25 cellular contexts compared by ENCODE assay signal in the genomic region with DNA sequence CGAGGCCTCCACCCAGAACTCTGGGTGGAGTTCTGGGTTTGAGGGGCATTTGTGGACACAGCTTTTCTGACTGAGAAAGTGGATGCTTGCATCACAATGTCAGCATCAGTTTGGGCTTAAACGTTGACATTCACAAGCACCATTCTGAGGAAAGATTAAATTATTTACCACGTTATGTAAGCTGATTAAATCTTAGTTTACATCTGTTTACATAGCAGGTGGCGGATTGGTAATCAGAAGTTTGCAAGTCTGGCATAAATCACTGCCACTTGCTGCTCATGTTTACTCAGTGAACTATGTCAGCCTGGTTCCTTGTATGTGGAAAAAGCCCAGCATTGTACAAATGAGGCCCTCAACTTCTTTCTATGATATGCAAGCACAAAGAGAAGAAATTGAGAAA.
"Had no signal": no experiment of that assay in that cellular context is flagged by ENCODE, and none has a peak within 500 bp of the region (broad histone marks: within the 10 kb centered on the region; RNA-seq: fewer than 3 reads in every experiment).

No MANE protein-coding gene starts in this region.

- DNase-seq: activated B cell treated with CpG ODN at 0.5 μM for 24 hours; activated CD4-positive, alpha-beta T cell treated with anti-CD3 and anti-CD28 coated beads for 1 hour; activated CD4-positive, alpha-beta T cell treated with anti-CD3 and anti-CD28 coated beads, Interleukin-2, amount 10 ng/mL, durations not matched to agents 24 days and 14 days; activated CD4-positive, alpha-beta T cell treated with anti-CD3 and anti-CD28 coated beads, Interleukin-2, amount 50 U/mL, for 48 hours; activated CD8-positive, alpha-beta memory T cell treated with anti-CD3 and anti-CD28 coated beads, Interleukin-2, amount 10 ng/mL, durations not matched to agents 7 days and 5 days; activated effector memory CD4-positive, alpha-beta T cell treated with Interleukin-2 at 50 U/mL for 16 hours; activated naive CD4-positive, alpha-beta T cell treated with Interleukin-2 at 50 U/mL for 16 hours; activated naive CD8-positive, alpha-beta T cell treated with anti-CD3 and anti-CD28 coated beads, Interleukin-2, amount 50 U/mL, for 24 hours; activated T-cell treated with anti-CD3 and anti-CD28 coated beads, Interleukin-2, amount 50 U/mL, for 24 hours; amniotic stem cell; body of pancreas; Karpas-422; MM.1S; NCI-H1105; NCI-H1436 treated with DMSO at 0.1 percent for 48 hours; NCI-H187; NCI-H2081; NK-92 treated with Interleukin-12 subunit alpha and Interleukin-12 subunit beta, amount 100 ng/mL, for 24 hours; OCI-M1; RPMI8226 had no signal

- H3K9me3 ChIP-seq: ascending aorta, body of pancreas had no signal

- H3K27me3 ChIP-seq: ascending aorta, body of pancreas had no signal

- ATAC-seq: activated CD8-positive, alpha-beta memory T cell treated with anti-CD3 and anti-CD28 coated beads, Interleukin-2, amount 10 ng/mL, durations not matched to agents 7 days and 5 days; activated naive CD4-positive, alpha-beta T cell treated with anti-CD3 and anti-CD28 coated beads, Interleukin-2, amount 50 U/mL, for 72 hours; activated naive CD8-positive, alpha-beta T cell treated with anti-CD3 and anti-CD28 coated beads, Interleukin-2, amount 50 U/mL, for 24 hours; body of pancreas; K562; Panc1; Right ventricle myocardium inferior had no signal

- H3K4me3 ChIP-seq: ascending aorta, body of pancreas, K562 had no signal

- H3K36me3 ChIP-seq: ascending aorta had no signal

- H3K27ac ChIP-seq: ascending aorta, body of pancreas had no signal
